In the genomic region with DNA sequence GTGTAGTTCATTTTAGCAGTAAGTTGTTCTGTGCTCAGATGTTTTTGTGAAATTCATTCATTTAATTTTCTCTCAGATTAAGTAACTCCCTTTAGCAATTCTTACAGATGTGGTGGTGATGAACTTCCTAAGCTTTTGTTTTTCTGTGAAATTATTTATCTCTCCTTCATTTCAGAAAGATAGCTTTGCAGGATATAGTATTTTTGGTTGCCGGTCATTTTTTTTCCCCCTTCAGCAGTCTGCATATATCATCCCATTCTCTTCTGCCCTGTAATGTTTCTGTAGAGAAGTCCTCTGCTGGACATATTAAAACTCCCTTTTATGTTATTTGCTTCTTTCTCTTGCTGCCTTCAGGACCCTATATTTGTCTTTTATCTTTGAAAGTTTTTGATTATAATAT, we compare ENCODE assay signal across 34 cellular contexts.
"Had no signal": no experiment of that assay in that cellular context is flagged by ENCODE, and none has a peak within 500 bp of the region (broad histone marks: within the 10 kb centered on the region; RNA-seq: fewer than 3 reads in every experiment).

No MANE protein-coding gene starts in this region.

- DNase-seq: Karpas-422, Kasumi-1, MG63, MM.1S, MV-4-11, NCI-H1048, NCI-H1092, NCI-H1092 treated with DMSO at 0.1 percent for 48 hours, NCI-H1105, NCI-H1105 treated with DMSO at 0.1 percent for 48 hours, NCI-H1417, NCI-H1417 treated with DMSO at 0.1 percent for 48 hours, NCI-H1436, NCI-H1436 treated with DMSO at 0.1 percent for 48 hours, NCI-H146, NCI-H1694, NCI-H1694 treated with DMSO at 0.1 percent for 48 hours, NCI-H187, NCI-H187 treated with DMSO at 0.1 percent for 48 hours, NCI-H1930, NCI-H2029, NCI-H2029 treated with DMSO at 0.1 percent for 48 hours, NCI-H2081, NCI-H2081 treated with DMSO at 0.1 percent for 48 hours, NCI-H2107, NCI-H2171, NCI-H2171 treated with DMSO at 0.1 percent for 48 hours, NCI-H2227 treated with DMSO at 0.1 percent for 48 hours, NCI-H226, NCI-H345, NCI-H446, NCI-H446 treated with DMSO at 0.1 percent for 48 hours, NCI-H510A, NCI-H510A treated with DMSO at 0.1 percent for 48 hours had no signal

- H3K4me3 ChIP-seq: MG63 had no signal

- H3K36me3 ChIP-seq: MG63 had no signal
